Comparison of ENCODE assay signal across 1 cellular context in the genomic region with DNA sequence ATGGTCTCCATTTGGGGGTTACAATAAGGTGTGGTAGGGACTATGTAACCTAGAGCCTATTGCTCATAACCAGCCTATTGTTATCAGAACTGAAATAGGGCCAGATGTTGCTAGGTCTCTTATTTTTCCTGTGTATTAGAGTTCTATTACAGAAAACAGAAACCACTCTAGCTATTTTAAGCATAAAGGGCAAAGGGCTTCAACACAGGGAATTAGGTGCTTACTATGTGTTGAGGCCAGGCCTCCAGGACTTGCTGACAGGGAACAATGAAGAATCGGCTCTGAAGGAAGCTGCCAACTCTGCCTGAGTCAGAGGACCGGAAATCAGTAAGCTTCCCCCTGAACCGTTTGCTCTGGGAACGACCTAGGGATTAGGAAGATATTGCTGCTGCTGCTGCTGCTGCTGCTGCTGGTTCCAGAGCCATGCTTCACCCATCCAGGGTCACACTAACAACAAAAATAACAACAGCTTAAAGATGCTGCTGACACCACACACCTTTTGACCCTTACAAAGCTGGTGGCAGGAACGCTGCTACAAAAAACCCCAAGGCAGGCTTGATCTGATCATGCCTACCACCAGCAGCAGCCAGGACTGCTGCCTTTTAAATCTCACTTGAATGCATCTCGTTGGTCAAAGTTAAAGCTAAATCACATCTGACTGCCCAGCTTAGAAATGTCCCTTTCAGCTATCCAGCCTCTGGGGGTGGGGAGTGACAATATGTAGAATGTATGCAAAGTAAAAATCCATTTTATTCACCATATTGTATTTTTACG.
TF ChIP-seq lines count a peak whose summit lies in the region.

No MANE protein-coding gene starts in this region.

TF ChIP-seq in A549, 52 proteins besides CTCF, POLR2A, EP300 and RAD21 (continued from another document):
- TF ChIP-seq MYC (IDR thresholded peaks at IDR 0.05; ENCODE audit: borderline replicate concordance, low read length) (no peak), KDM5A (IDR thresholded peaks at IDR 0.05) (no peak)
